Comparison of ENCODE assay signal across 8 cellular contexts in genomic region chr7:33632840-33633239, GRCh38.
"Had no signal": no experiment of that assay in that cellular context is flagged by ENCODE, and none has a peak within 500 bp of the region (broad histone marks: within the 10 kb centered on the region; RNA-seq: fewer than 3 reads in every experiment).

No MANE protein-coding gene starts in this region.

- H3K4me3 ChIP-seq: GM23248, HAP-1 had no signal

- ATAC-seq: HCT116 had no signal

- DNase-seq: GM23248, GOT3, H7, HFFc6, IMR-90 had no signal

- H3K9me3 Mint-ChIP-seq: HFFc6 had no signal

- H3K4me1 ChIP-seq: HAP-1 had no signal

- H3K27ac Mint-ChIP-seq: HFFc6 had no signal

- H3K27ac ChIP-seq: GM23248, HL-60 had no signal

- H3K9ac ChIP-seq: GM23248 had no signal

- H2AFZ ChIP-seq: GM23248 had no signal

- H3K9me3 ChIP-seq: HAP-1 had no signal

- H3K4me3 Mint-ChIP-seq: HFFc6 had no signal

- H3K36me3 ChIP-seq: HAP-1 had no signal
